Comparison of ENCODE assay signal across 9 cellular contexts in genomic region chr9:129868571-129869486, GRCh38. TPM values are rescaled to one million over a fixed set of nuclear protein-coding genes. Genes with fewer than 3 reads are reported as not detected.
A peak's percentile ranks its signal among the peaks of the same experiment; 100 is the strongest.
DNase-seq lines count a peak whose midpoint lies in the region; TF ChIP-seq lines count a peak whose summit lies in the region.
"Had no signal": no experiment of that assay in that cellular context is flagged by ENCODE, and none has a peak within 500 bp of the region (broad histone marks: within the 10 kb centered on the region; RNA-seq: fewer than 3 reads in every experiment).

No MANE protein-coding gene starts in this region.

- peaks cover 0 to 11% (median 8%) of the 10 kb centered on the region in 3 donors for H3K4me1 Mint-ChIP-seq in IgD-negative memory B cell

- intact Hi-C loops in ascending aorta (cut with DNase I): no loop called here

- peak; percentile 76 to 84 for DNase-seq in activated CD8-positive, alpha-beta memory T cell treated with anti-CD3 and anti-CD28 coated beads for 4 hours (ENCODE audit: low read depth in 2 of 2)
- DNase-seq in epithelial cell of esophagus (ENCODE audit: low read depth) (peak; percentile 69), GM10266 (ENCODE audit: extremely low spot score) (no peak), HAP-1 (ENCODE audit: low spot score in 2 of 2) (no peak), ascending aorta (ENCODE audit: low spot score in 2 of 2) (no peak), AML-193 (lab: John Stamatoyannopoulos, UW) (no peak)
- peak; percentile 87 for DNase-seq in stimulated activated CD4-positive, alpha-beta T cell treated with anti-CD3 and anti-CD28 coated beads, Interleukin-4, amount 100 ng/mL, for 24 hours
- DNase-seq: Caco-2 had no signal

- no peak overlapping the region for H3K27ac ChIP-seq in ascending aorta

- no peaks in the 10 kb centered on the region for H3K9me3 Mint-ChIP-seq in IgD-negative memory B cell

- H3K27ac Mint-ChIP-seq in IgD-negative memory B cell: peak overlapping the region; percentile 19 to 76 (median 39)

- H3K4me3 Mint-ChIP-seq in IgD-negative memory B cell: peak overlapping the region in 2 of 4 donors; percentile 27 to 47

- H3K4me1 ChIP-seq in HAP-1 (no peaks in the 10 kb centered on the region), ascending aorta (no peaks in the 10 kb centered on the region)
- H3K4me1 ChIP-seq: Caco-2 had no signal

- no peaks in the 10 kb centered on the region for H3K27me3 Mint-ChIP-seq in IgD-negative memory B cell

- no peaks in the 10 kb centered on the region; the same call in 1 of the 2 replicates for H3K36me3 ChIP-seq in HAP-1 (replicated peaks)
- peaks cover 55 to 56% of the 10 kb centered on the region in 2 donors for H3K36me3 ChIP-seq in ascending aorta

- no peak overlapping the region for H3K4me3 ChIP-seq in epithelial cell of esophagus (ENCODE audit: low read length)
- H3K4me3 ChIP-seq in HAP-1: no peak overlapping the region
- H3K4me3 ChIP-seq in ascending aorta: no peak overlapping the region

- H3K36me3 Mint-ChIP-seq in IgD-negative memory B cell: peaks cover 5% of the 10 kb centered on the region

- in situ Hi-C loops in HAP-1 (cut with MboI; ENCODE audit: low sequenced_read_pairs): no loop called here

- no peaks in the 10 kb centered on the region for H3K9me3 ChIP-seq in HAP-1
- no peaks in the 10 kb centered on the region for H3K9me3 ChIP-seq in ascending aorta
- H3K9me3 ChIP-seq: Caco-2 had no signal

- no peak for TF ChIP-seq CTCF in epithelial cell of esophagus (IDR thresholded peaks at IDR 0.05; ENCODE audit: insufficient read depth, low read depth, low read length, missing control alignments)
- no peak for TF ChIP-seq CTCF in GM10266 (IDR thresholded peaks at IDR 0.05; ENCODE audit: control insufficient read depth, insufficient read depth, low read depth, missing control alignments)
- TF ChIP-seq CTCF in ascending aorta (IDR thresholded peaks at IDR 0.05): no peak

- no peaks in the 10 kb centered on the region for H3K27me3 ChIP-seq in HAP-1 (ENCODE audit: low read depth)
- H3K27me3 ChIP-seq in ascending aorta: no peaks in the 10 kb centered on the region

RNA-seq across cellular contexts. Expression of gene USP20, which starts 33.6 kb away (rescaled TPM):
- 24.5 TPM for polyA plus RNA-seq in IgD-negative memory B cell
- 34.0 TPM for total RNA-seq in ascending aorta

RNA-seq across cellular contexts. Expression of gene C9orf78, which starts 33.8 kb away (rescaled TPM):
- 119 TPM for polyA plus RNA-seq in IgD-negative memory B cell
- 19.2 TPM for total RNA-seq in ascending aorta

RNA-seq across cellular contexts. Expression of gene TOR1A, which starts 44.9 kb away (rescaled TPM):
- 56.8 TPM for polyA plus RNA-seq in IgD-negative memory B cell
- 67.7 TPM for total RNA-seq in ascending aorta

Comparison
In these comparisons a context has a peak if more than half of its experiments do, and no peak if none do; other contexts are left out.
1. DNase-seq: peak in activated CD8-positive, alpha-beta memory T cell treated with anti-CD3 and anti-CD28 coated beads for 4 hours (2 of 2), epithelial cell of esophagus (single experiment) and stimulated activated CD4-positive, alpha-beta T cell treated with anti-CD3 and anti-CD28 coated beads, Interleukin-4, amount 100 ng/mL, for 24 hours (single experiment); none in GM10266 (single experiment), HAP-1 (0 of 2), ascending aorta (0 of 2) and AML-193 (0 of 2).